ENCODE assay signal across 15 cellular contexts in the genomic region with DNA sequence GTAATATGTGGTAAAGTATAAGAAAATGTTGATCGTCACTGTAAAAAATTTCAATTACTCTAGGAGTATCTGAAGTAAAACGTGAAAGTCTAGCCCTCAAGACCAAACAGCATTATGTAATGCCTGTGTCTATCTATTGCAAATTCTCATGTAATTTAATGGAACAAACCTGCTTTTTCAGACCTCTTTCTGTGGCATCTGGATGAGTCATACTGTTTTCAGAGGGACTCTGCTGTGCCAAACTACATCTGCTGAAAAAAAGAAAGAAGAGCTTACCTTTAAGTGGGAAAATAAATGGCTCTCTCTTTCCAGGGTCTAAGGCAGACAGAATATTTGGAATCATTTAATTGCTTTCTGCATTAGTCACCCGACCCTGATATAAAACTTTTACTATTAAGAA.
DNase-seq lines count a peak whose midpoint lies in the region.
"Had no signal": no experiment of that assay in that cellular context is flagged by ENCODE, and none has a peak within 500 bp of the region (broad histone marks: within the 10 kb centered on the region; RNA-seq: fewer than 3 reads in every experiment).

No MANE protein-coding gene starts in this region.

- no peak overlapping the region for H2BK5ac ChIP-seq in mesendoderm (ENCODE audit: low read length)

- H3K9ac ChIP-seq in mesendoderm (ENCODE audit: low read length) = no peak overlapping the region

- H2AK5ac ChIP-seq in mesendoderm (ENCODE audit: low read length) = no peak overlapping the region

- no CpG with 5 or more reads among the region's 3 CpGs for WGBS in mesendoderm (ENCODE audit: extremely low coverage, insufficient coverage, low lambda C conversion rate)

- no peak overlapping the region for H4K8ac ChIP-seq in mesendoderm (ENCODE audit: low read depth, low read length)

- H3K27me3 ChIP-seq in mesendoderm (ENCODE audit: insufficient read depth, low read length, poor library complexity) = no peaks in the 10 kb centered on the region

- no peak overlapping the region for H3K27ac ChIP-seq in mesendoderm (ENCODE audit: low read depth, low read length)

- H2BK120ac ChIP-seq in mesendoderm (ENCODE audit: low read depth, low read length) = no peak overlapping the region

- H3K4me1 ChIP-seq in mesendoderm (ENCODE audit: control insufficient read depth, low read depth, low read length) = no peaks in the 10 kb centered on the region

- no peak overlapping the region for H2BK15ac ChIP-seq in mesendoderm (replicated peaks; ENCODE audit: low read depth)

- no peaks in the 10 kb centered on the region for H3K36me3 ChIP-seq in mesendoderm (ENCODE audit: control insufficient read depth, insufficient read depth, low read length)

- H3K56ac ChIP-seq in mesendoderm (ENCODE audit: low read length) = no peak overlapping the region

- no peaks in the 10 kb centered on the region for H3K79me2 ChIP-seq in mesendoderm (ENCODE audit: control insufficient read depth, insufficient read depth, low read length)

- DNase-seq in COLO829 (ENCODE audit: low spot score) = peak; percentile 33
- peak; percentile 54 for DNase-seq in H4 (ENCODE audit: low spot score)
- peak; percentile 19 for DNase-seq in astrocyte of the hippocampus (ENCODE audit: low read depth, low spot score)
- peak; percentile 10 for DNase-seq in mesendoderm
- DNase-seq in glomerular visceral epithelial cell (ENCODE audit: extremely low spot score) = no peak
- DNase-seq in NK-92 (lab: John Stamatoyannopoulos, UW; ENCODE audit: unreplicated experiment) = no peak
- DNase-seq in activated naive CD4-positive, alpha-beta T cell treated with anti-CD3 and anti-CD28 coated beads, Interleukin-2, amount 50 U/mL, for 16 hours = no peak
- no peak for DNase-seq in GOT3 (lab: John Stamatoyannopoulos, UW)
- DNase-seq: CD8-positive, alpha-beta T cell; EL; KG1; MM.1S; NCI-H1930; NCI-H510A; NCI-H82 had no signal

- no peak overlapping the region for H3K18ac ChIP-seq in mesendoderm (ENCODE audit: low read length)

- no peak overlapping the region for H3K4ac ChIP-seq in mesendoderm (ENCODE audit: low read depth, low read length)

- H4K5ac ChIP-seq in mesendoderm (ENCODE audit: low read length) = no peak overlapping the region

- no peak overlapping the region for H3K4me3 ChIP-seq in mesendoderm (ENCODE audit: low read length)

- no peak overlapping the region for H3K4me2 ChIP-seq in mesendoderm (ENCODE audit: low read length)

- H3K23ac ChIP-seq in mesendoderm (ENCODE audit: low read length) = no peak overlapping the region

- no peaks in the 10 kb centered on the region for H3K79me1 ChIP-seq in mesendoderm (ENCODE audit: low read length)

Comparison
In these comparisons a context has a peak if more than half of its experiments do, and no peak if none do; other contexts are left out.
1. DNase-seq: peak in COLO829 (single experiment), H4 (single experiment), astrocyte of the hippocampus (single experiment) and mesendoderm (single experiment); none in glomerular visceral epithelial cell (single experiment), NK-92 (single experiment), activated naive CD4-positive, alpha-beta T cell treated with anti-CD3 and anti-CD28 coated beads, Interleukin-2, amount 50 U/mL, for 16 hours (single experiment) and GOT3 (single experiment).